Comparison of ENCODE assay signal across 8 cellular contexts in genomic region chr2:213271947-213272346, GRCh38.
"Had no signal": no experiment of that assay in that cellular context is flagged by ENCODE, and none has a peak within 500 bp of the region (broad histone marks: within the 10 kb centered on the region; RNA-seq: fewer than 3 reads in every experiment).

No MANE protein-coding gene starts in this region.

- H3K9ac ChIP-seq: KMS-11 had no signal

- H3K27ac ChIP-seq: HL-60, KMS-11 had no signal

- DNase-seq: Kasumi-1, KBM-7, KG1 had no signal

- ATAC-seq: HepG2, K562 had no signal

- FAIRE-seq: HepG2, HTR-8/SVneo, K562 had no signal

- H3K4me2 ChIP-seq: KMS-11 had no signal

- H3K4me3 ChIP-seq: K562 had no signal
